ENCODE assay signal across 8 cellular contexts in genomic region chr2:158457826-158458616, GRCh38. TPM values are rescaled to one million over a fixed set of nuclear protein-coding genes. Genes with fewer than 3 reads are reported as not detected.
DNase-seq lines count a peak whose midpoint lies in the region; ATAC-seq lines count a peak whose summit lies in the region.

No MANE protein-coding gene starts in this region.

- no peaks in the 10 kb centered on the region for H3K9me3 ChIP-seq in SJCRH30 (replicated peaks)
- no peaks in the 10 kb centered on the region; the same call in 1 of the 2 replicates for H3K9me3 ChIP-seq in Karpas-422 (ENCODE audit: low read length)

- H3K36me3 ChIP-seq in SJCRH30 (peaks cover 4% of the 10 kb centered on the region; the same call in 1 of the 2 replicates), Karpas-422 (ENCODE audit: insufficient read depth, low read length) (no peaks in the 10 kb centered on the region)

- peak overlapping the region; percentile 85 for H3K27ac ChIP-seq in SJCRH30
- H3K27ac ChIP-seq in Karpas-422 (ENCODE audit: low read length), result no peak overlapping the region

- DNase-seq in DMS79 (lab: John Stamatoyannopoulos, UW) (peak; percentile 58), HS-27A (ENCODE audit: low read depth) (peak; percentile 50), SJCRH30 (peak; percentile 78 to 79), anterior cingulate cortex (lab: John Stamatoyannopoulos, UW) (peak in 54 of 58 donors; percentile 23 to 86 (median 64)), hepatic stellate cell (ENCODE audit: low spot score) (peak; percentile 59), pulmonary artery endothelial cell (ENCODE audit: low read depth, low spot score) (peak; percentile 26), Karpas-422 (no peak)

- no peak overlapping the region for H3K4me2 ChIP-seq in Karpas-422 (ENCODE audit: low read depth, low read length, poor library complexity, severe bottlenecking)

- no peaks in the 10 kb centered on the region for H4K20me1 ChIP-seq in Karpas-422 (ENCODE audit: insufficient read depth, low read depth, low read length)

- H3K27me3 ChIP-seq in SJCRH30 (no peaks in the 10 kb centered on the region), Karpas-422 (ENCODE audit: low read length) (no peaks in the 10 kb centered on the region)

- H3K9ac ChIP-seq in Karpas-422 (ENCODE audit: low read length), result no peak overlapping the region

- peak; percentile 43 for ATAC-seq in GM21360 (IDR thresholded peaks at IDR 0.05; ENCODE audit: unreplicated experiment)

- H3K4me1 ChIP-seq in SJCRH30, result peaks cover 13% of the 10 kb centered on the region
- H3K4me1 ChIP-seq in Karpas-422 (ENCODE audit: low read length), result no peaks in the 10 kb centered on the region

- no peak overlapping the region for H2AFZ ChIP-seq in Karpas-422 (ENCODE audit: low read length)

- H3K79me2 ChIP-seq in Karpas-422 (ENCODE audit: low read length), result no peaks in the 10 kb centered on the region

- H3K9me2 ChIP-seq in Karpas-422 (replicated peaks; ENCODE audit: insufficient read depth, low read length), result no peaks in the 10 kb centered on the region

- peak overlapping the region; percentile 80 for H3K4me3 ChIP-seq in SJCRH30
- H3K4me3 ChIP-seq in Karpas-422 (ENCODE audit: low read length), result no peak overlapping the region

RNA-seq across cellular contexts. Expression of gene PKP4, which starts 1.3 kb away (rescaled TPM):
- 58.1 and 62.8 TPM in 2 replicates for total RNA-seq in SJCRH30 (2014; rRNA removed; shearing (Covaris generic))
- total RNA-seq in pulmonary artery endothelial cell, result 35.0 and 46.8 TPM in 2 replicates
- not detected in 2 replicates for total RNA-seq in Karpas-422 (2014; rRNA removed; shearing (Covaris generic); ENCODE audit: low replicate concordance)

RNA-seq across cellular contexts. Expression of gene CCDC148, which starts 1.5 kb away (rescaled TPM):
- total RNA-seq in SJCRH30 (2014; rRNA removed; shearing (Covaris generic)), result 0.49 and 0.53 TPM in 2 replicates
- 0.28 TPM in 1 of 2 replicates, not detected in the other for total RNA-seq in pulmonary artery endothelial cell
- total RNA-seq in Karpas-422 (2014; rRNA removed; shearing (Covaris generic); ENCODE audit: low replicate concordance), result not detected in 2 replicates

Comparison
In these comparisons a context has a peak if more than half of its experiments do, and no peak if none do; other contexts are left out.
1. RNA of gene PKP4, which starts 1.3 kb away (total RNA-seq): 58.1 to 62.8 TPM in SJCRH30 and 35.0 to 46.8 TPM in pulmonary artery endothelial cell; not detected in Karpas-422; every median in the first group is over 10 times any median in the second.